In the genomic region with DNA sequence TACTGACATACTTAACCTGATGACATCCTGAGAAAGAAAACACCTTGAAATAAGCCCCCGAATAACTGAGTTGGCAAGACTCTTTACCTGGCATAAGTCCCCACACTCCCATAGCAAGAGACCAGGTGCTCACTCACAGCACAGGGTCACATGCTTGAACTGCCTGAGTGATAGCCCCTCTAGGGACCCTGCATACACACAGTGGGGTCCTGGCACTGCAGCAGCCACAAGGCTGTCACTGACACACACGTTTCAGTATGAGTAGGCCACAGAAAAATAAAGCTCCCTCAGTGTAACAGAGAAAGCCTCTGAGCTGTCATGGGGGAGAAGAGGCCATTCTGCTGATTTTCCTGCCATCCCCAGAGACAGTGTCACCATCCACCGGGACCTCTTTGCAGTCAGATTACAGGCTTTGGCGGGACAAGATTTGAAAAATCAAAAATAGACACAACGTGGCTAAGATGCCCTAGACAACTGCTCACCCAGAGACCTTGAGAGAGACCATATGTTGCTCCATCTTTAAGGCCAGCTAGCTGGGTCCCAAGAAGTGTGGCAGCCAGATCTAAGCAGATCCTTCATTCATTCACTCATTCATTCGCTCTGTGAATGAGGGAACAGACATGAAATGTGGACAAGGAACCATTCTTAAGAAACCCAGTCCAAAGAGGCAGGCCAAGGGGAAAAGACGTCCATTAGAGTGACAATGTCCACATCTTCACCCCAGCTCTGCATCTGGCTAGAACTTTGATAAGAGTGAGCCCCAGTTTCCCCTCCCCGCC, we compare ENCODE assay signal across 1 cellular context.
TF ChIP-seq lines count a peak whose summit lies in the region.

No MANE protein-coding gene starts in this region.

TF ChIP-seq in endothelial cell of umbilical vein, 7 proteins besides CTCF, POLR2A, EP300 and RAD21 (continued from another document):
- no peak for TF ChIP-seq FOS (IDR thresholded peaks at IDR 0.05; ENCODE audit: borderline replicate concordance, insufficient read depth, low read length)
